Comparison of ENCODE assay signal across 8 cellular contexts in the genomic region with DNA sequence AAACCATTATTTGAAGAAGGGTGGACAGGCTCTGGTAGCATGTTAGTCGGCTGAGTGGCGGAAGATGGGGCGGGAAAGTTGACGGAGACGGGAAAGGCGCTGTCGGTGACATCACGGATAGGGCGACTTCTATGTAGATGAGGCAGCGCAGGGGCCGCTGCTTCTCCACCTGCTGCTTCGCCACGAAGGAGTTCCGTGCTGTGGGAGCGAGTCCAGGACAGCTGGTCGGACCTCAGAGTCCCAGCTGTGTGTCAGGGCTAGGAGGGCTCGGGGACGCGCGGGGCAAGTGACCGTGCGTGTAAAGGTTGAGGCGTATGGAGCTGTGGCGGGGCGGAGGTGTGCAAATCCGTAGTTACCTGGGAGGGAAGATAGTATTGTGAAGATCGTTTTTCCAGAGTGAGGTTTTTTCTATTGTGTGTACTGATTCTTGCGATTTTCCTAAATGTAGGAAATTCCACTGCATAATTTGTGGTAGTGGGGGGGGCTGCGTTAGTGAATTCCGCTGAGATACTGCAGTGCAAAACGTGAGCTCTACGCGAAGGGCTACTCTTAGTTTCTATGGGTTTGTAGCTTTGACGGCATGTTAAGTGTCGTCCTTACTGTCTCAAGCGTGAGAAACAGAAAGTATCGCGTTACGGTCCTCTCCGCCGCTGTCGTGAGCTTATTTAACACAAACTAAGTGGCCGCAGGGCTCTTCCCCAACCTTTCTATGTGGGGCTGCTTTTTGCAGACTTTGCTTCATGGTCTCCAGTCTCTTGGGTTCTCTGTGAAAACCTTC.
A peak's percentile ranks its signal among the peaks of the same experiment; 100 is the strongest.
DNase-seq lines count a peak whose midpoint lies in the region; ATAC-seq and TF ChIP-seq lines count a peak whose summit lies in the region.

No MANE protein-coding gene starts in this region.

- H3K4me1 ChIP-seq in DND-41 (ENCODE audit: insufficient read depth, low read length) (no peaks in the 10 kb centered on the region), GM23338 (ENCODE audit: insufficient read depth) (peaks cover 18% of the 10 kb centered on the region), liver (ENCODE audit: control insufficient read depth in 4 of 4, insufficient read depth in 4 of 4, low read length in 3 of 4) (peaks cover 0 to 7% (median 2%) of the 10 kb centered on the region in 4 donors)

- H3F3A ChIP-seq in GM23338 (replicated peaks; ENCODE audit: low read depth): peaks cover 5% of the 10 kb centered on the region; the same call in 1 of the 2 replicates

- H2AFZ ChIP-seq in DND-41 (ENCODE audit: low read depth, low read length) (peak overlapping the region; percentile 26; the same call in 1 of the 2 replicates), GM23338 (peak overlapping the region; percentile 83; the same call in 1 of the 2 replicates)

- no peak overlapping the region for H3K27ac ChIP-seq in DND-41 (ENCODE audit: low read length)
- H3K27ac ChIP-seq in GM23338 (ENCODE audit: low read depth): peak overlapping the region; percentile 96
- H3K27ac ChIP-seq in liver (ENCODE audit: low read depth in 1 of 2, low read length in 2 of 2): peak overlapping the region; percentile 31 to 55

- H3K36me3 ChIP-seq in DND-41 (ENCODE audit: insufficient read depth, low read length): no peaks in the 10 kb centered on the region
- H3K36me3 ChIP-seq in GM23338 (ENCODE audit: insufficient read depth): no peaks in the 10 kb centered on the region
- H3K36me3 ChIP-seq in liver (ENCODE audit: control insufficient read depth in 4 of 4, insufficient read depth in 3 of 4, low read depth in 1 of 4, low read length in 3 of 4): no peaks in the 10 kb centered on the region

- no peak overlapping the region for H3K9ac ChIP-seq in DND-41 (ENCODE audit: low read depth, low read length)
- H3K9ac ChIP-seq in liver (ENCODE audit: low read depth in 1 of 2, low read length in 2 of 2): peak overlapping the region; percentile 20 to 84

- intact Hi-C loops in dendritic cell treated with granulocyte-macrophage colony-stimulating factor and Interleukin-4, amounts not matched to agents 40 ng/mL and 50 ng/mL, for 4 days (cut with micrococcal nuclease): no loop called here

- H3K79me2 ChIP-seq in DND-41 (ENCODE audit: insufficient read depth, low read length): no peaks in the 10 kb centered on the region
- no peaks in the 10 kb centered on the region for H3K79me2 ChIP-seq in GM23338 (replicated peaks; ENCODE audit: insufficient read depth)

- TF ChIP-seq RAD21 in liver (IDR thresholded peaks at IDR 0.05): no peak

- H3K27me3 ChIP-seq in DND-41 (ENCODE audit: insufficient read depth, low read length, poor library complexity) (peaks cover 20% of the 10 kb centered on the region), GM23338 (ENCODE audit: insufficient read depth) (no peaks in the 10 kb centered on the region), liver (ENCODE audit: control insufficient read depth in 4 of 4, insufficient read depth in 4 of 4, low read length in 3 of 4) (no peaks in the 10 kb centered on the region)

- WGBS in liver: 4% methylated on average over 43 of the region's 43 CpGs

- H3K4me1 Mint-ChIP-seq in GM23338: peaks cover 24% of the 10 kb centered on the region
- peaks cover 26% of the 10 kb centered on the region for H3K4me1 Mint-ChIP-seq in dendritic cell treated with granulocyte-macrophage colony-stimulating factor and Interleukin-4, amounts not matched to agents 40 ng/mL and 50 ng/mL, for 4 days (ENCODE audit: low read depth)

- H3K4me3 ChIP-seq in DND-41 (ENCODE audit: low read depth in 1 of 2, low read length in 2 of 2) (peak overlapping the region in 1 of 2 experiments; percentile 33; a peak in 1 of 4 replicates), GM23338 (peak overlapping the region; percentile 55), liver (ENCODE audit: low read depth in 1 of 3, low read length in 3 of 3) (peak overlapping the region; percentile 46 to 78 (median 75))

- peak overlapping the region; percentile 43; the same call in 1 of the 2 replicates for H3K4me2 ChIP-seq in DND-41 (ENCODE audit: insufficient read depth, low read length)
- peak overlapping the region; percentile 78 for H3K4me2 ChIP-seq in GM23338

- H3K36me3 Mint-ChIP-seq in GM23338 (ENCODE audit: low read depth): no peaks in the 10 kb centered on the region; the same call in 2 of the 3 replicates
- H3K36me3 Mint-ChIP-seq in dendritic cell treated with granulocyte-macrophage colony-stimulating factor and Interleukin-4, amounts not matched to agents 40 ng/mL and 50 ng/mL, for 4 days (ENCODE audit: low read depth): no peaks in the 10 kb centered on the region

- H3K9me3 Mint-ChIP-seq in GM23338: peaks cover 6% of the 10 kb centered on the region; the same call in 1 of the 3 replicates
- H3K9me3 Mint-ChIP-seq in dendritic cell treated with granulocyte-macrophage colony-stimulating factor and Interleukin-4, amounts not matched to agents 40 ng/mL and 50 ng/mL, for 4 days: no peaks in the 10 kb centered on the region

- TF ChIP-seq CTCF in DND-41 (IDR thresholded peaks at IDR 0.05; ENCODE audit: borderline replicate concordance, extremely low read depth, low read length, poor library complexity, severe bottlenecking): no peak
- TF ChIP-seq CTCF in GM23338 (conservative IDR thresholded peaks at IDR 0.05; ENCODE audit: low read depth in 2 of 2): no peak
- TF ChIP-seq CTCF in liver (IDR thresholded peaks at IDR 0.05; ENCODE audit: low read depth, low read length, missing input control): no peak

- H4K20me1 ChIP-seq in DND-41 (ENCODE audit: insufficient read depth, low read length) (no peaks in the 10 kb centered on the region), GM23338 (replicated peaks; ENCODE audit: insufficient read depth) (no peaks in the 10 kb centered on the region)

- H3K9me3 ChIP-seq in DND-41 (ENCODE audit: insufficient read depth, low read length, severe bottlenecking) (no peaks in the 10 kb centered on the region), liver (ENCODE audit: control insufficient read depth in 4 of 4, low read length in 3 of 4) (no peaks in the 10 kb centered on the region)

- H3K27ac Mint-ChIP-seq in GM23338: peak overlapping the region; percentile 100
- peak overlapping the region; percentile 75 for H3K27ac Mint-ChIP-seq in dendritic cell treated with granulocyte-macrophage colony-stimulating factor and Interleukin-4, amounts not matched to agents 40 ng/mL and 50 ng/mL, for 4 days

- H3K9me2 ChIP-seq in GM23338 (ENCODE audit: insufficient read depth): no peaks in the 10 kb centered on the region

- ATAC-seq in DND-41 (ENCODE audit: insufficient read depth, low read depth): peak; percentile 48; the same call in 1 of the 3 replicates
- peak; percentile 80 for ATAC-seq in GM23338
- ATAC-seq in HG02763 (IDR thresholded peaks at IDR 0.05; ENCODE audit: unreplicated experiment): no peak

- peak overlapping the region; percentile 87 for H3K4me3 Mint-ChIP-seq in GM23338
- peak overlapping the region; percentile 80 for H3K4me3 Mint-ChIP-seq in dendritic cell treated with granulocyte-macrophage colony-stimulating factor and Interleukin-4, amounts not matched to agents 40 ng/mL and 50 ng/mL, for 4 days

- DNase-seq in DND-41 (no peak), GM23338 (ENCODE audit: low spot score) (peak; percentile 98), NCI-H187 treated with DMSO at 0.1 percent for 48 hours (lab: John Stamatoyannopoulos, UW) (peak; percentile 79)
- DNase-seq in activated CD4-positive, alpha-beta T cell treated with anti-CD3 and anti-CD28 coated beads for 4 hours: peak; percentile 38 to 42
- DNase-seq in stimulated activated CD4-positive, alpha-beta T cell treated with anti-CD3 and anti-CD28 coated beads, Interleukin-4, amount 100 ng/mL, for 4 hours: peak; percentile 43 to 44

- peaks cover 28% of the 10 kb centered on the region for H3K27me3 Mint-ChIP-seq in GM23338 (ENCODE audit: insufficient read depth, low read depth, poor library complexity)
- H3K27me3 Mint-ChIP-seq in dendritic cell treated with granulocyte-macrophage colony-stimulating factor and Interleukin-4, amounts not matched to agents 40 ng/mL and 50 ng/mL, for 4 days: peaks cover 54% of the 10 kb centered on the region

TF ChIP-seq in GM23338, 12 proteins besides CTCF, POLR2A, EP300 and RAD21 (continues in another document):
- TF ChIP-seq STAT1 (IDR thresholded peaks at IDR 0.05; ENCODE audit: unreplicated experiment): no peak

TF ChIP-seq in liver, 16 proteins besides CTCF, POLR2A, EP300 and RAD21:
- TF ChIP-seq RXRA (IDR thresholded peaks at IDR 0.05) (peak in 1 of 2 donors; percentile 10), ZBTB33 (IDR thresholded peaks at IDR 0.05) (peak; percentile 21), GABPA (IDR thresholded peaks at IDR 0.05 in 1 of 2, conservative IDR thresholded peaks at IDR 0.05 in 1 of 2) (no peak)
